Comparison of ENCODE assay signal across 15 cellular contexts in genomic region chr15:25182736-25183445, GRCh38.
A peak's percentile ranks its signal among the peaks of the same experiment; 100 is the strongest.
DNase-seq lines count a peak whose midpoint lies in the region; ATAC-seq and TF ChIP-seq lines count a peak whose summit lies in the region.
"Had no signal": no experiment of that assay in that cellular context is flagged by ENCODE, and none has a peak within 500 bp of the region (broad histone marks: within the 10 kb centered on the region; RNA-seq: fewer than 3 reads in every experiment).

No MANE protein-coding gene starts in this region.

- no CpG with 5 or more reads among the region's 14 CpGs for WGBS in mesendoderm (ENCODE audit: extremely low coverage, insufficient coverage, low lambda C conversion rate)
- 77 to 83% methylated on average over 9 to 14 of the region's 14 CpGs for WGBS in upper lobe of left lung, 2 donors

- peaks cover 0 to 83% (median 11%) of the 10 kb centered on the region in 4 donors for H3K9me3 ChIP-seq in upper lobe of left lung

- no peak overlapping the region for H3K4me2 ChIP-seq in mesendoderm (ENCODE audit: low read length)

- ATAC-seq in Right ventricle myocardium superior (ENCODE audit: poor library complexity) (no peak), upper lobe of left lung (ENCODE audit: low FRiP score in 2 of 2) (no peak), GM18868 (IDR thresholded peaks at IDR 0.05; ENCODE audit: unreplicated experiment) (no peak)
- ATAC-seq: effector memory CD8-positive, alpha-beta T cell; stimulated activated memory B cell treated with anti-CD40 and anti-IgM and Interleukin-4, amounts not matched to agents 10 μg/mL and 1 μg/mL and 100 μg/mL, for 72 hours had no signal

- H3K27ac ChIP-seq in mesendoderm (ENCODE audit: low read depth, low read length) (no peak overlapping the region), upper lobe of left lung (no peak overlapping the region), substantia nigra (ENCODE audit: low read depth, low read length, poor library complexity, severe bottlenecking) (no peak overlapping the region)
- H3K27ac ChIP-seq: skin epidermis had no signal

- no peak for TF ChIP-seq POLR2A in upper lobe of left lung (IDR thresholded peaks at IDR 0.05)

- H3K23ac ChIP-seq in mesendoderm (ENCODE audit: low read length) = no peak overlapping the region

- no peak overlapping the region for H2BK120ac ChIP-seq in mesendoderm (ENCODE audit: low read depth, low read length)

- no peak overlapping the region for H4K8ac ChIP-seq in mesendoderm (ENCODE audit: low read depth, low read length)

- no peak overlapping the region for H2AK5ac ChIP-seq in mesendoderm (ENCODE audit: low read length)

- no peak for TF ChIP-seq CTCF in upper lobe of left lung (IDR thresholded peaks at IDR 0.05)

- no peak overlapping the region for H4K5ac ChIP-seq in mesendoderm (ENCODE audit: low read length)

- no peaks in the 10 kb centered on the region for H3K36me3 ChIP-seq in mesendoderm (ENCODE audit: control insufficient read depth, insufficient read depth, low read length)
- H3K36me3 ChIP-seq in upper lobe of left lung = no peaks in the 10 kb centered on the region

- H3K4me1 ChIP-seq in mesendoderm (ENCODE audit: control insufficient read depth, low read depth, low read length) = no peaks in the 10 kb centered on the region
- H3K4me1 ChIP-seq in upper lobe of left lung = no peaks in the 10 kb centered on the region

- no peak overlapping the region for H3K9ac ChIP-seq in mesendoderm (ENCODE audit: low read length)

- no peak overlapping the region for H2BK15ac ChIP-seq in mesendoderm (replicated peaks; ENCODE audit: low read depth)

- H3K79me1 ChIP-seq in mesendoderm (ENCODE audit: low read length) = no peaks in the 10 kb centered on the region

- no peak overlapping the region for H3K56ac ChIP-seq in mesendoderm (ENCODE audit: low read length)

- TF ChIP-seq EP300 in upper lobe of left lung (IDR thresholded peaks at IDR 0.05) = no peak

- H3K27me3 ChIP-seq in mesendoderm (ENCODE audit: insufficient read depth, low read length, poor library complexity) = no peaks in the 10 kb centered on the region
- no peaks in the 10 kb centered on the region for H3K27me3 ChIP-seq in upper lobe of left lung

- H3K79me2 ChIP-seq in mesendoderm (ENCODE audit: control insufficient read depth, insufficient read depth, low read length) = no peaks in the 10 kb centered on the region

- no peak overlapping the region for H3K4ac ChIP-seq in mesendoderm (ENCODE audit: low read depth, low read length)

- no peak overlapping the region for H3K18ac ChIP-seq in mesendoderm (ENCODE audit: low read length)

- peak; percentile 39 for DNase-seq in activated effector memory CD4-positive, alpha-beta T cell treated with anti-CD3 and anti-CD28 coated beads, Interleukin-2, amount 50 U/mL, for 16 hours
- DNase-seq in activated effector memory CD4-positive, alpha-beta T cell treated with Interleukin-2 at 50 U/mL for 16 hours = no peak
- DNase-seq in Right ventricle myocardium superior (peak; percentile 29), mesendoderm (peak; percentile 1), upper lobe of left lung (peak; percentile 14 to 34), HuH-7.5 (ENCODE audit: low spot score) (no peak), substantia nigra (lab: John Stamatoyannopoulos, UW) (no peak)
- DNase-seq: activated naive CD8-positive, alpha-beta T cell treated with anti-CD3 and anti-CD28 coated beads for 36 hours; DND-41; effector memory CD8-positive, alpha-beta T cell; NCI-H2081 treated with DMSO at 0.1 percent for 48 hours; NCI-H526 treated with DMSO at 0.1 percent for 48 hours had no signal

- H3K4me3 ChIP-seq in mesendoderm (ENCODE audit: low read length) = no peak overlapping the region
- H3K4me3 ChIP-seq in upper lobe of left lung = no peak overlapping the region
- H3K4me3 ChIP-seq: skin epidermis had no signal

- intact Hi-C loops in Right ventricle myocardium superior (cut with DNase I) = no loop called here

- no peak overlapping the region for H2BK5ac ChIP-seq in mesendoderm (ENCODE audit: low read length)

Comparison
In these comparisons a context has a peak if more than half of its experiments do, and no peak if none do; other contexts are left out.
1. DNase-seq: peak in activated effector memory CD4-positive, alpha-beta T cell treated with anti-CD3 and anti-CD28 coated beads, Interleukin-2, amount 50 U/mL, for 16 hours (single experiment), Right ventricle myocardium superior (single experiment), mesendoderm (single experiment) and upper lobe of left lung (2 of 2); none in activated effector memory CD4-positive, alpha-beta T cell treated with Interleukin-2 at 50 U/mL for 16 hours (single experiment), HuH-7.5 (single experiment) and substantia nigra (0 of 49).